In the genomic region with DNA sequence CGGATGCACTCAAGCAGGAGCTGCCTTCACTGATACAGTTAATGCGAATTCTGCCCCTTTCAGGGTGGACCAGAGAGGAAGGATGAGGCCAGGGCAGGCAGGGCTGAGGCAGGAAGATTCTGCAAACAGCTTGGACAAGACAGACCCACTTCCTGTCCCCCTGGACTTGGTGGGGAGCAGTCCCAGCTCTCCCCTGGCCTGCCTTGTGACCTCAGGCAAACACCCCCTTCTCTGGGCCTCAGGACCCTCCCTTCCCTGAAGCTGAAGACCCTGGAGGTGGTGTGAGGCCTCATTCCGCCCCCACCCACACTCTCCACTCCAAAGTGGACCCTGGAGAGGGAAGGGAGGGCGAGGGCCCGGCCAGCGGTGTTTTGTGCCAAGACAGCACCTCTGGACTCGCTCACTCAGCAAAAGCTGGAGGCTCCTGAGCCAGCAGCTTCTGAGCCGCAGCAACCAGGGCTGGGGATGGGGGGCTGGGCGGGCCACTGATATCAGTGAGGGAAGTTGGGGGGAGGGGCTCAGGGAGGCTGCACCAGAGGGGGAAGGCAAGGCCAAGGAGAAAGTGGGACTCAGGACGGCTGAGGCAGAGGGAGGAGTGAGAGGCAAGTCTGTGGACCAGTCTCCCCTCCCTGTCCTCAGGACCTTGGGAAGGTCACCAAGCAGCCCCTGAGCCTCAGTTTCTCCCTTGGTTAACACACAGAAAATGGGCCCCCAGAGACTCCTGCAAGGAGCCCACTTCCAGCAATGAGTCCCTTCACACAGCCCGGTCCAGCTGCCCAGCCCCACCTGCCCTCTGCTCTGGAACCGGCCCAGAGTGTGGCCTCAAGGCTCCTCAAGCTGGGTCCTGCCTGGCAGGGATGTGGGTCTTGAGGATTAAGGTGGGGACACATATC, we compare ENCODE assay signal across 1 cellular context.
TF ChIP-seq lines count a peak whose summit lies in the region.

No MANE protein-coding gene starts in this region.

TF ChIP-seq in HepG2, 621 proteins besides CTCF, POLR2A, EP300 and RAD21:
- no peak for TF ChIP-seq NONO (IDR thresholded peaks at IDR 0.05)
- no peak for TF ChIP-seq NONO (CRISPR knock-in tag; conservative IDR thresholded peaks at IDR 0.05)
- TF ChIP-seq ZNF510 (CRISPR knock-in tag; IDR thresholded peaks at IDR 0.05; ENCODE audit: low read depth), result no peak
- TF ChIP-seq MAFF (IDR thresholded peaks at IDR 0.05; ENCODE audit: low read depth, low read length), result peak; percentile 21; the same call in 1 of the 2 replicates
- TF ChIP-seq GFI1 (CRISPR knock-in tag; IDR thresholded peaks at IDR 0.05; ENCODE audit: borderline replicate concordance), result no peak
- TF ChIP-seq MAFK (conservative IDR thresholded peaks at IDR 0.05 in 1 of 2, IDR thresholded peaks at IDR 0.05 in 1 of 2; ENCODE audit: low read length in 2 of 2), result peak in 1 of 2 experiments; percentile 30; a peak in 2 of 4 replicates
